8 cellular contexts compared by ENCODE assay signal in genomic region chr13:30132623-30133553, GRCh38.
DNase-seq lines count a peak whose midpoint lies in the region; ATAC-seq, FAIRE-seq and TF ChIP-seq lines count a peak whose summit lies in the region.

No MANE protein-coding gene starts in this region.

- TF ChIP-seq POLR2A in breast epithelium (IDR thresholded peaks at IDR 0.05) = no peak

- peak; percentile 91 for ATAC-seq in GM18867 (IDR thresholded peaks at IDR 0.05; ENCODE audit: unreplicated experiment)
- ATAC-seq in HG03108 (IDR thresholded peaks at IDR 0.05; ENCODE audit: unreplicated experiment) = peak; percentile 83

- H3K27ac ChIP-seq in breast epithelium = peak overlapping the region; percentile 61 to 67

- no peaks in the 10 kb centered on the region for H3K9me3 ChIP-seq in breast epithelium

- H3K4me3 ChIP-seq in WI38 (ENCODE audit: low read depth, low read length) = no peak overlapping the region
- H3K4me3 ChIP-seq in breast epithelium = no peak overlapping the region

- intact Hi-C loops in breast epithelium (cut with DNase I; ENCODE audit: low total_unique reads) = loop anchor here (10.0 kb wide), 1 partner anchor 332 kb away; the partner anchor contains the start of gene HMGB1

- H3K36me3 ChIP-seq in breast epithelium = no peaks in the 10 kb centered on the region

- H3K27me3 ChIP-seq in breast epithelium = no peaks in the 10 kb centered on the region

- DNase-seq in AG08396 (ENCODE audit: low spot score) = peak; percentile 87
- peak; percentile 62 for DNase-seq in NCI-H345 treated with DMSO at 0.1 percent for 48 hours (lab: John Stamatoyannopoulos, UW; ENCODE audit: unreplicated experiment)
- peak; percentile 96 to 99 for DNase-seq in breast epithelium (ENCODE audit: low spot score in 2 of 2)
- peak; percentile 98 for DNase-seq in stimulated activated CD4-positive, alpha-beta T cell treated with anti-CD3 and anti-CD28 coated beads, Interleukin-15, amount 100 ng/mL, for 24 hours

- TF ChIP-seq CTCF in WI38 (IDR thresholded peaks at IDR 0.05; ENCODE audit: low read depth, low read length) = peak; percentile 60; the same call in 1 of the 2 replicates
- TF ChIP-seq CTCF in breast epithelium (IDR thresholded peaks at IDR 0.05) = peak; percentile 93 to 95 (median 95)

- FAIRE-seq in islet of Langerhans (lab: Jason Lieb, UNC) = peak; percentile 43

- peaks cover 0 to 2% of the 10 kb centered on the region in 2 donors for H3K4me1 ChIP-seq in breast epithelium
